2 cellular contexts compared by ENCODE assay signal in genomic region chr1:83916094-83916493, GRCh38.
DNase-seq lines count a peak whose midpoint lies in the region; ATAC-seq, FAIRE-seq and TF ChIP-seq lines count a peak whose summit lies in the region.
"Not testable (repeated sequence)": the region's sequence is repeated elsewhere in the genome, so short reads cannot be mapped to it uniquely, and the experiment has no call there.

No MANE protein-coding gene starts in this region.

- ATAC-seq in K562, result not testable (repeated sequence)

- not testable (repeated sequence) for H3K79me2 ChIP-seq in K562 (ENCODE audit: control insufficient read depth, insufficient read depth, low read length)

- H4K20me1 ChIP-seq in K562 (replicated peaks; ENCODE audit: control insufficient read depth, insufficient read depth, low read length), result not testable (repeated sequence)

- H3K9me3 ChIP-seq in HEK293 (ENCODE audit: control insufficient read depth, insufficient read depth, low read depth, low read length); K562 (replicated peaks; ENCODE audit: control insufficient read depth, insufficient read depth, low read depth, low read length): not testable (repeated sequence)

- not testable (repeated sequence) for H3K9me1 ChIP-seq in K562 (ENCODE audit: control insufficient read depth, insufficient read depth, low read length)

- in situ Hi-C loops in K562 (cut with MboI), result loop anchor here (25.0 kb wide), 2 partner anchors 696 to 1021 kb away; no protein-coding TSS in a partner anchor

- not testable (repeated sequence) for H2AFZ ChIP-seq in K562 (ENCODE audit: low read depth, low read length)

- TF ChIP-seq POLR2A in K562 (conservative IDR thresholded peaks at IDR 0.05), result not testable (repeated sequence)

- DNase-seq in K562 (ENCODE audit: extremely low read depth in 1 of 4, low spot score in 3 of 4), result not testable (repeated sequence)

- H3K4me1 ChIP-seq in HEK293 (ENCODE audit: control insufficient read depth, insufficient read depth, low read length), result not testable (repeated sequence)
- peaks cover 3 to 11% of the 10 kb centered on the region in 2 experiments; a peak in 3 of 5 replicates for H3K4me1 ChIP-seq in K562 (replicated peaks in 1 of 2; ENCODE audit: control insufficient read depth in 2 of 2, insufficient read depth in 2 of 2, low read length in 2 of 2)

- TF ChIP-seq RAD21 in K562 (CRISPR knock-in tag; conservative IDR thresholded peaks at IDR 0.05 in 1 of 2, IDR thresholded peaks at IDR 0.05 in 1 of 2), result not testable (repeated sequence)

- WGBS in K562 (ENCODE audit: insufficient coverage, low coverage, missing lambda C conversion rate), result no CpG with 5 or more reads among the region's 1 CpG

- intact Hi-C loops in K562 (cut with micrococcal nuclease), result not testable (repeated sequence)

- H3K4me3 ChIP-seq in HEK293 (ENCODE audit: low read depth, low read length); K562: not testable (repeated sequence)

- CTCF ChIA-PET in HEK293 (lab: Yijun Ruan, JAX); K562 (lab: Yijun Ruan, JAX; ENCODE audit: low intra/inter-chr PET ratio): not testable (repeated sequence)

- not testable (repeated sequence) for H3K4me2 ChIP-seq in K562 (ENCODE audit: insufficient read depth, low read length)

- H3K27ac ChIP-seq in HEK293 (ENCODE audit: extremely low read depth, low read depth, low read length); K562 (ENCODE audit: extremely low read depth, low read depth, low read length): not testable (repeated sequence)

- not testable (repeated sequence) for TF ChIP-seq EP300 in K562 (IDR thresholded peaks at IDR 0.05; ENCODE audit: low read length)

- FAIRE-seq in K562 (lab: Jason Lieb, UNC), result not testable (repeated sequence)

- TF ChIP-seq CTCF in HEK293 (tag by site-specific recombination; IDR thresholded peaks at IDR 0.05); K562 (IDR thresholded peaks at IDR 0.05 in 2 of 3, conservative IDR thresholded peaks at IDR 0.05 in 1 of 3; ENCODE audit: insufficient read depth in 2 of 3, low read depth in 1 of 3, low read length in 3 of 3): not testable (repeated sequence)

- not testable (repeated sequence) for H3K9ac ChIP-seq in K562 (ENCODE audit: insufficient read depth in 1 of 2, low read depth in 2 of 2, low read length in 2 of 2)

- POLR2A ChIA-PET in HEK293 (lab: Yijun Ruan, JAX); K562 (lab: Yijun Ruan, JAX): not testable (repeated sequence)

- not testable (repeated sequence) for H3K27me3 ChIP-seq in K562 (ENCODE audit: control insufficient read depth in 2 of 2, insufficient read depth in 2 of 2, low read length in 2 of 2)

- not testable (repeated sequence) for BruUV-seq in K562 (replicated peaks; lab: Mats Ljungman, UMichigan)

- H3K36me3 ChIP-seq in HEK293 (ENCODE audit: control insufficient read depth in 2 of 2, insufficient read depth in 1 of 2, low read length in 2 of 2), result peaks cover 8 to 35% of the 10 kb centered on the region in 2 experiments; a peak in 1 of 3 replicates
- H3K36me3 ChIP-seq in K562 (ENCODE audit: control insufficient read depth, insufficient read depth, low read length), result not testable (repeated sequence)

TF ChIP-seq in HEK293, 187 proteins besides CTCF, POLR2A, EP300 and RAD21:
- peak; percentile 79 for TF ChIP-seq ZNF146 (tag by site-specific recombination; IDR thresholded peaks at IDR 0.05)
TF ChIP-seq in HEK293: peak in this region for 1; not testable (repeated sequence) for 186.

TF ChIP-seq in K562, 482 proteins besides CTCF, POLR2A, EP300 and RAD21:
- TF ChIP-seq KDM1A (IDR thresholded peaks at IDR 0.05) (0 out of 4 replicates have a peak, but pooled peaks of 1 of the 2 experiments have one; percentile 11), BCOR (IDR thresholded peaks at IDR 0.05) (peak; percentile 52; the same call in 1 of the 2 replicates)
TF ChIP-seq in K562: peak in this region for 2; not testable (repeated sequence) for 480.
